ENCODE assay signal across 19 cellular contexts in the genomic region with DNA sequence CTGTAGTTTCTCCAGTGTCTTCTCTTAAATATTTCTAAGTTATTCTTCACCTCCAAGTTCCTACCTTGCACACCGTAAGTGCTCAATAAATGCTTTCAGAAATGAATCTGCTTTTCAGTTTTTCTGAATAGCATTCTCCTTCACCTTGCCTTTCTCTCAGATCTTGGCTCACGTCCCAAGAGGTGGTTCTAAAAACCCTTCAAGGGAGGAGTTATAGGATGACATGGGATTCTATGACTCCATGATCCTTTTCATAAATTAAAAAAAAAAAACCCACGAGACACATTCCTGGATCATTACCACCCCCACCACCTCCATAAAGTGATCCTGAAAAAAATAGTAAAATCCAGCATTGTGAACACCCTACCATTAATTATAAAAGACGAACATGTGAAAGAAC.
"Had no signal": no experiment of that assay in that cellular context is flagged by ENCODE, and none has a peak within 500 bp of the region (broad histone marks: within the 10 kb centered on the region; RNA-seq: fewer than 3 reads in every experiment).

No MANE protein-coding gene starts in this region.

- H3K4me3 Mint-ChIP-seq: activated CD4-positive, alpha-beta T cell treated with anti-CD3 and anti-CD28 coated beads, Interleukin-2, amount 10 ng/mL, durations not matched to agents 7 days and 5 days; activated T-cell treated with anti-CD3 and anti-CD28 coated beads, Interleukin-2, amount 50 U/mL, for 4 hours; dendritic cell treated with granulocyte-macrophage colony-stimulating factor and Interleukin-4, amounts not matched to agents 40 ng/mL and 50 ng/mL, for 4 days; nephron progenitor cell had no signal

- H3K27me3 Mint-ChIP-seq: dendritic cell treated with granulocyte-macrophage colony-stimulating factor and Interleukin-4, amounts not matched to agents 40 ng/mL and 50 ng/mL, for 4 days; progenitor cell of endocrine pancreas had no signal

- H3K4me3 ChIP-seq: cardiac muscle cell, lower lobe of right lung, right atrium auricular region, thyroid gland had no signal

- H3K9me3 Mint-ChIP-seq: activated CD4-positive, alpha-beta T cell treated with anti-CD3 and anti-CD28 coated beads, Interleukin-2, amount 10 ng/mL, durations not matched to agents 7 days and 5 days; activated T-cell treated with anti-CD3 and anti-CD28 coated beads, Interleukin-2, amount 50 U/mL, for 4 hours; dendritic cell treated with granulocyte-macrophage colony-stimulating factor and Interleukin-4, amounts not matched to agents 40 ng/mL and 50 ng/mL, for 4 days; nephron progenitor cell had no signal

- DNase-seq: activated CD4-positive, alpha-beta T cell treated with anti-CD3 and anti-CD28 coated beads, Interleukin-2, amount 10 ng/mL, durations not matched to agents 7 days and 5 days; activated CD8-positive, alpha-beta memory T cell treated with anti-CD3 and anti-CD28 coated beads, Interleukin-2, amount 50 U/mL, for 4 hours; activated effector memory CD4-positive, alpha-beta T cell treated with Interleukin-2 at 50 U/mL for 16 hours; activated naive CD4-positive, alpha-beta T cell treated with anti-CD3 and anti-CD28 coated beads, Interleukin-2, amount 50 U/mL, for 16 hours; activated T-cell treated with anti-CD3 and anti-CD28 coated beads, Interleukin-2, amount 50 U/mL, for 4 hours; effector CD8-positive, alpha-beta T cell; lower lobe of right lung; midbrain; nephron progenitor cell; stimulated activated CD4-positive, alpha-beta T cell treated with anti-CD3 and anti-CD28 coated beads, Interleukin-12 subunit alpha, Interleukin-12 subunit beta, amount 100 ng/mL, for 4 hours; stimulated activated CD4-positive, alpha-beta T cell treated with anti-CD3 and anti-CD28 coated beads, Interleukin-2, amount 100 ng/mL, for 24 hours; stimulated activated naive CD4-positive, alpha-beta T cell treated with Interleukin-2 at 50 U/mL for 16 hours; thyroid gland had no signal

- H3K36me3 ChIP-seq: cardiac muscle cell, lower lobe of right lung, right atrium auricular region, thyroid gland had no signal

- H3K4me1 ChIP-seq: lower lobe of right lung, thyroid gland had no signal

- FAIRE-seq: astrocyte had no signal

- H3K27ac Mint-ChIP-seq: activated CD4-positive, alpha-beta T cell treated with anti-CD3 and anti-CD28 coated beads, Interleukin-2, amount 10 ng/mL, durations not matched to agents 7 days and 5 days; dendritic cell treated with granulocyte-macrophage colony-stimulating factor and Interleukin-4, amounts not matched to agents 40 ng/mL and 50 ng/mL, for 4 days; nephron progenitor cell; progenitor cell of endocrine pancreas had no signal

- ATAC-seq: activated CD4-positive, CD25-positive, alpha-beta regulatory T cell treated with anti-CD3 and anti-CD28 coated beads, Interleukin-2, amount 50 U/mL, for 24 hours; activated T-cell treated with anti-CD3 and anti-CD28 coated beads, Interleukin-2, amount 50 U/mL, for 4 hours; lower lobe of right lung had no signal

- H3K27me3 ChIP-seq: cardiac muscle cell, right atrium auricular region, thyroid gland had no signal

- H3K27ac ChIP-seq: cardiac muscle cell, lower lobe of right lung, right atrium auricular region, thyroid gland had no signal

- H3K9me3 ChIP-seq: lower lobe of right lung, right atrium auricular region, thyroid gland had no signal
